Comparison of ENCODE assay signal across 32 cellular contexts in the genomic region with DNA sequence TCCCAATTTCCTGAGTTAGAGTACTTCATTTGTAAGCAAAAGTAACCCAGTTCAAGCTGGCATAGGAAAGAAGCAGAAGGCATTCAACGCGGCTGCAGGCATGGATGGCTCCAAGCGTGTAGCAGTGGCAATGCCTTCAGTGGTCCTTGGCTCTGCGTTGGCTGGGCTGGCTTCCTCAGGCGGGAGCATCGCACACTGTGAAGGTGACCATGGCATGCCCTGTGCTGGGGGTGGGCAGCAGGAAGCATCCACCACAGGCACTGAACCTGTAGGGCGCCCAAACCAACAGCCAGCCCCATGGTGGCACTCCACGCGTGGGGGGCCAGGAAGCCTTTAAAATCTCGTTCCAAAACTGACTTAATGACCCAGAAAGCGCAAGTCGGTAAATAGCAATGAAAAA. TPM values are rescaled to one million over a fixed set of nuclear protein-coding genes. Genes with fewer than 3 reads are reported as not detected.
DNase-seq lines count a peak whose midpoint lies in the region; FAIRE-seq and TF ChIP-seq lines count a peak whose summit lies in the region.
"Had no signal": no experiment of that assay in that cellular context is flagged by ENCODE, and none has a peak within 500 bp of the region (broad histone marks: within the 10 kb centered on the region; RNA-seq: fewer than 3 reads in every experiment).

No MANE protein-coding gene starts in this region.

- FAIRE-seq in kidney (lab: Jason Lieb, UNC), result no peak
- FAIRE-seq: A204.1, GM12878, GM12892, GM19239 had no signal

- H3K9ac ChIP-seq in kidney (ENCODE audit: low read length in 2 of 2) (no peak overlapping the region), neuronal stem cell (ENCODE audit: low read depth, low read length, poor library complexity) (peak overlapping the region; percentile 17)
- H3K9ac ChIP-seq: BLaER1 had no signal

- peak overlapping the region; percentile 5 for H3K18ac ChIP-seq in neuronal stem cell (ENCODE audit: low read length)

- H2BK12ac ChIP-seq in neuronal stem cell (ENCODE audit: low read length), result no peak overlapping the region

- TF ChIP-seq CTCF in coronary artery (IDR thresholded peaks at IDR 0.05) (no peak), kidney (IDR thresholded peaks at IDR 0.05; ENCODE audit: borderline replicate concordance, extremely low read depth, insufficient read depth) (no peak)

- no peak overlapping the region for H2BK120ac ChIP-seq in neuronal stem cell (ENCODE audit: low read depth, low read length)

- no peak overlapping the region for H2BK15ac ChIP-seq in neuronal stem cell (ENCODE audit: low read length)

- no peak overlapping the region for H4K91ac ChIP-seq in neuronal stem cell (ENCODE audit: low read depth, low read length, poor library complexity)

- intact Hi-C loops in kidney (cut with DNase I), result no loop called here

- H3K9me3 ChIP-seq in kidney (ENCODE audit: control insufficient read depth in 1 of 2, low read length in 2 of 2) (no peaks in the 10 kb centered on the region), neuronal stem cell (replicated peaks in 1 of 2; ENCODE audit: control insufficient read depth in 2 of 2, insufficient read depth in 1 of 2, low read depth in 1 of 2, low read length in 2 of 2) (peaks cover 0 to 9% of the 10 kb centered on the region in 2 donors)
- H3K9me3 ChIP-seq: BE2C, BLaER1 had no signal

- no peaks in the 10 kb centered on the region for H3K79me1 ChIP-seq in neuronal stem cell (ENCODE audit: low read depth, low read length)

- no peak overlapping the region for H3K4me3 ChIP-seq in coronary artery
- H3K4me3 ChIP-seq in kidney (ENCODE audit: low read length in 2 of 2), result no peak overlapping the region
- H3K4me3 ChIP-seq in neuronal stem cell (ENCODE audit: low read length in 2 of 2), result peak overlapping the region in 1 of 2 donors; percentile 57
- H3K4me3 ChIP-seq: BLaER1, GM12878 had no signal

- H3K14ac ChIP-seq in neuronal stem cell (ENCODE audit: low read length), result no peak overlapping the region

- no CpG with 5 or more reads among the region's 12 CpGs for WGBS in neuronal stem cell (ENCODE audit: extremely low coverage in 2 of 2, insufficient read length in 2 of 2, insufficient replicate concordance in 1 of 2), 2 donors

- H3K27ac ChIP-seq in coronary artery, result no peak overlapping the region
- no peak overlapping the region for H3K27ac ChIP-seq in kidney (ENCODE audit: low read depth in 2 of 2, low read length in 2 of 2)
- H3K27ac ChIP-seq in neuronal stem cell (replicated peaks; ENCODE audit: low read length), result no peak overlapping the region
- H3K27ac ChIP-seq: BLaER1 had no signal

- DNase-seq in coronary artery (ENCODE audit: low spot score), result peak; percentile 31
- DNase-seq in kidney, result peak; percentile 26
- no peak for DNase-seq in neuronal stem cell (ENCODE audit: low spot score)
- no peak for DNase-seq in NCI-H1417 treated with DMSO at 0.1 percent for 48 hours (lab: John Stamatoyannopoulos, UW)
- no peak for DNase-seq in NCI-H2171 treated with DMSO at 0.1 percent for 48 hours (lab: John Stamatoyannopoulos, UW)
- DNase-seq in NCI-H2107 (lab: John Stamatoyannopoulos, UW), result no peak
- no peak for DNase-seq in NCI-H748 (lab: John Stamatoyannopoulos, UW; ENCODE audit: unreplicated experiment)
- DNase-seq: 8988T; ACHN; BE2C; C1 segment of cervical spinal cord; CD4-positive, alpha-beta memory T cell; CD4-positive, CD25-positive, alpha-beta regulatory T cell; CD8-positive, alpha-beta memory T cell; COR-L47; DMS 273 treated with DMSO at 0.1 percent for 48 hours; DMS153; DMS53; DMS79; DND-41; EL; GDM1 had no signal

- H2AK5ac ChIP-seq in neuronal stem cell (ENCODE audit: low read depth, low read length), result no peak overlapping the region

- H3K4me1 ChIP-seq in kidney (ENCODE audit: control insufficient read depth in 1 of 2, insufficient read depth in 1 of 2, low read depth in 1 of 2, low read length in 2 of 2) (no peaks in the 10 kb centered on the region), neuronal stem cell (ENCODE audit: control insufficient read depth in 2 of 2, insufficient read depth in 1 of 2, low read depth in 1 of 2, low read length in 2 of 2) (peaks cover 6 to 8% of the 10 kb centered on the region in 2 donors)
- H3K4me1 ChIP-seq: BE2C had no signal

- H2AFZ ChIP-seq in neuronal stem cell (ENCODE audit: low read length), result no peak overlapping the region

- no peak overlapping the region for H2BK5ac ChIP-seq in neuronal stem cell (ENCODE audit: low read length)

- H4K8ac ChIP-seq in neuronal stem cell (ENCODE audit: low read depth, low read length), result no peak overlapping the region

- no peak overlapping the region for H3K4ac ChIP-seq in neuronal stem cell (ENCODE audit: low read length)

- H3K36me3 ChIP-seq in kidney (ENCODE audit: control insufficient read depth in 1 of 2, insufficient read depth in 2 of 2, low read length in 2 of 2) (no peaks in the 10 kb centered on the region), neuronal stem cell (replicated peaks in 1 of 2; ENCODE audit: control insufficient read depth in 2 of 2, insufficient read depth in 2 of 2, low read length in 2 of 2) (peaks cover 2 to 30% of the 10 kb centered on the region in 2 donors)
- H3K36me3 ChIP-seq: BE2C, BLaER1 had no signal

- H3K23ac ChIP-seq in neuronal stem cell (ENCODE audit: low read depth, low read length, poor library complexity), result no peak overlapping the region

- no peak overlapping the region for H3K4me2 ChIP-seq in neuronal stem cell (ENCODE audit: insufficient read depth, low read length, poor library complexity, severe bottlenecking)
- H3K4me2 ChIP-seq: BLaER1 had no signal

- no peaks in the 10 kb centered on the region for H3K27me3 ChIP-seq in neuronal stem cell (ENCODE audit: control insufficient read depth in 3 of 3, insufficient read depth in 3 of 3, low read depth in 1 of 3, low read length in 3 of 3)
- H3K27me3 ChIP-seq: BLaER1 had no signal

RNA-seq across cellular contexts. Expression of a gene that starts 53.6 kb away (rescaled TPM):
- total RNA-seq in kidney, result not detected
- not detected for polyA plus RNA-seq in kidney (ENCODE audit: insufficient read depth, low read depth, low replicate concordance)
- polyA plus RNA-seq in neuronal stem cell (2013, experiment 1 of 2), result not detected
- not detected for polyA plus RNA-seq in neuronal stem cell (2013, experiment 2 of 2)
- total RNA-seq: A673; CD4-positive, alpha-beta memory T cell; CD4-positive, CD25-positive, alpha-beta regulatory T cell; CD8-positive, alpha-beta memory T cell; Daoy; G401; GM12878 had no signal
- polyA plus RNA-seq: AG04450; CD14-positive monocyte; CD4-positive, alpha-beta memory T cell; CD4-positive, CD25-positive, alpha-beta regulatory T cell; CD8-positive, alpha-beta memory T cell; GM12878 had no signal

Comparison
In these comparisons a context has a peak if more than half of its experiments do, and no peak if none do; other contexts are left out.
1. DNase-seq: peak in coronary artery (single experiment) and kidney (single experiment); none in neuronal stem cell (single experiment), NCI-H1417 treated with DMSO at 0.1 percent for 48 hours (single experiment), NCI-H2171 treated with DMSO at 0.1 percent for 48 hours (single experiment), NCI-H2107 (single experiment) and NCI-H748 (single experiment).